Comparison of ENCODE assay signal across 34 cellular contexts in genomic region chr12:57347284-57347683, GRCh38.
"Had no signal": no experiment of that assay in that cellular context is flagged by ENCODE, and none has a peak within 500 bp of the region (broad histone marks: within the 10 kb centered on the region; RNA-seq: fewer than 3 reads in every experiment).

No MANE protein-coding gene starts in this region.

- H3K27ac ChIP-seq: KMS-11 had no signal

- H3K4me2 ChIP-seq: KMS-11 had no signal

- DNase-seq: Karpas-422, Kasumi-1, MG63, MM.1S, MV-4-11, NCI-H1048, NCI-H1092, NCI-H1092 treated with DMSO at 0.1 percent for 48 hours, NCI-H1105, NCI-H1105 treated with DMSO at 0.1 percent for 48 hours, NCI-H1417, NCI-H1417 treated with DMSO at 0.1 percent for 48 hours, NCI-H1436, NCI-H1436 treated with DMSO at 0.1 percent for 48 hours, NCI-H146, NCI-H1694, NCI-H1694 treated with DMSO at 0.1 percent for 48 hours, NCI-H187, NCI-H187 treated with DMSO at 0.1 percent for 48 hours, NCI-H1930, NCI-H2029, NCI-H2029 treated with DMSO at 0.1 percent for 48 hours, NCI-H2081, NCI-H2081 treated with DMSO at 0.1 percent for 48 hours, NCI-H2107, NCI-H2171, NCI-H2171 treated with DMSO at 0.1 percent for 48 hours, NCI-H2227 treated with DMSO at 0.1 percent for 48 hours, NCI-H226, NCI-H446, NCI-H446 treated with DMSO at 0.1 percent for 48 hours, NCI-H510A, NCI-H510A treated with DMSO at 0.1 percent for 48 hours had no signal

- H3K9me3 ChIP-seq: MG63 had no signal

- H3K27me3 ChIP-seq: MG63 had no signal

- H3K4me3 ChIP-seq: MG63 had no signal
